ENCODE assay signal across 11 cellular contexts in genomic region chr1:70675737-70676156, GRCh38.
DNase-seq lines count a peak whose midpoint lies in the region; ATAC-seq and TF ChIP-seq lines count a peak whose summit lies in the region.
"Had no signal": no experiment of that assay in that cellular context is flagged by ENCODE, and none has a peak within 500 bp of the region (broad histone marks: within the 10 kb centered on the region; RNA-seq: fewer than 3 reads in every experiment).

No MANE protein-coding gene starts in this region.

- peaks cover 0 to 2% (median 0%) of the 10 kb centered on the region in 7 donors for H3K9me3 Mint-ChIP-seq in CD14-positive monocyte

- H3K9me2 ChIP-seq in HCT116 (ENCODE audit: insufficient read depth) = no peaks in the 10 kb centered on the region

- no peak overlapping the region for H3K9ac ChIP-seq in HCT116 (ENCODE audit: low read length)

- intact Hi-C loops in HCT116 (cut with micrococcal nuclease) = no loop called here
- intact Hi-C loops in CD14-positive monocyte (cut with micrococcal nuclease) = no loop called here

- no peaks in the 10 kb centered on the region for H3K79me2 ChIP-seq in HCT116 (ENCODE audit: insufficient read depth, low read length)

- H2AFZ ChIP-seq in HCT116 (ENCODE audit: low read depth, low read length, poor library complexity, severe bottlenecking) = no peak overlapping the region

- TF ChIP-seq CTCF in HCT116 (IDR thresholded peaks at IDR 0.05 in 2 of 3, conservative IDR thresholded peaks at IDR 0.05 in 1 of 3; ENCODE audit: borderline replicate concordance in 1 of 3, insufficient read depth in 1 of 3, low read depth in 2 of 3, low read length in 2 of 3) = no peak
- TF ChIP-seq CTCF in CD14-positive monocyte (IDR thresholded peaks at IDR 0.05) = no peak

- ATAC-seq in GM18868 (IDR thresholded peaks at IDR 0.05; ENCODE audit: unreplicated experiment) = peak; percentile 91
- ATAC-seq in HCT116 = 0 out of 2 replicates have a peak, but pooled peaks have one; percentile 30

- no peak overlapping the region for H3K4me3 Mint-ChIP-seq in CD14-positive monocyte
- H3K4me3 Mint-ChIP-seq: IgD-negative memory B cell had no signal

- peaks cover 3% of the 10 kb centered on the region for H3K4me1 Mint-ChIP-seq in CD14-positive monocyte

- peaks cover 2 to 5% (median 3%) of the 10 kb centered on the region in 3 donors for H3K27me3 Mint-ChIP-seq in CD14-positive monocyte (ENCODE audit: low read depth in 3 of 3)

- no peak overlapping the region for H3K27ac Mint-ChIP-seq in CD14-positive monocyte

- H3K27me3 ChIP-seq in HCT116 (ENCODE audit: insufficient read depth, low read length) (peaks cover 29% of the 10 kb centered on the region), iPS DF 6.9 (ENCODE audit: control insufficient read depth, insufficient read depth, low read length) (no peaks in the 10 kb centered on the region)

- no peak for TF ChIP-seq POLR2A in HCT116 (IDR thresholded peaks at IDR 0.05; ENCODE audit: borderline replicate concordance, extremely low read depth, insufficient read depth, insufficient read length)

- RAD21 ChIA-PET in HCT116 (lab: Charles Lee; ENCODE audit: low non-redundant PET in 1 of 2, low total read pairs in 2 of 2, uncharacterized antibody in 2 of 2, unreplicated experiment in 2 of 2) = no interaction called here

- H3K27ac ChIP-seq in HCT116 (ENCODE audit: low read depth, low read length) = no peak overlapping the region
- H3K27ac ChIP-seq in iPS DF 6.9 (ENCODE audit: low read length) = no peak overlapping the region
- H3K27ac ChIP-seq: epithelial cell of prostate had no signal

- POLR2A ChIA-PET in HCT116 (lab: Charles Lee) = no interaction called here

- H3K4me3 ChIP-seq in HCT116 (replicated peaks in 1 of 2; ENCODE audit: low read depth in 1 of 2, low read length in 2 of 2) (no peak overlapping the region), iPS DF 6.9 (ENCODE audit: low read length) (no peak overlapping the region)
- H3K4me3 ChIP-seq in Jurkat, Clone E6-1 (ENCODE audit: low read length) = no peak overlapping the region

- no peak overlapping the region for H3K4me2 ChIP-seq in HCT116 (ENCODE audit: low read length)

- WGBS in iPS DF 6.9 (ENCODE audit: insufficient coverage, insufficient read length) = no CpG with 5 or more reads among the region's 5 CpGs

- no peak for TF ChIP-seq RAD21 in HCT116 (IDR thresholded peaks at IDR 0.05; ENCODE audit: low read depth)

- H4K20me1 ChIP-seq in HCT116 (ENCODE audit: insufficient read depth) = no peaks in the 10 kb centered on the region

- no peaks in the 10 kb centered on the region for H3K4me1 ChIP-seq in HCT116 (ENCODE audit: control insufficient read depth in 1 of 2, insufficient read depth in 2 of 2, low read length in 2 of 2)
- H3K4me1 ChIP-seq in iPS DF 6.9 (ENCODE audit: control insufficient read depth, insufficient read depth, low read length) = no peaks in the 10 kb centered on the region

- CTCF ChIA-PET in HCT116 (lab: Charles Lee) = no interaction called here

- H3K36me3 Mint-ChIP-seq in CD14-positive monocyte = no peaks in the 10 kb centered on the region
- H3K36me3 Mint-ChIP-seq: IgD-negative memory B cell had no signal

- H3K9me3 ChIP-seq in HCT116 (ENCODE audit: control insufficient read depth in 1 of 2, insufficient read depth in 1 of 2, low read depth in 1 of 2, low read length in 2 of 2) = no peaks in the 10 kb centered on the region
- H3K9me3 ChIP-seq in iPS DF 6.9 (ENCODE audit: control insufficient read depth, insufficient read depth, low read length) = no peaks in the 10 kb centered on the region

- BruUV-seq in HCT116 (replicated peaks; lab: Mats Ljungman, UMichigan) = no TSS peak

- no peak for DNase-seq in HCT116 (ENCODE audit: low read depth, low spot score)
- DNase-seq in Jurkat, Clone E6-1 (ENCODE audit: low read depth, low spot score) = peak; percentile 58
- peak; percentile 18 for DNase-seq in iPS DF 6.9 (ENCODE audit: low read depth, low spot score)
- no peak for DNase-seq in stimulated activated CD4-positive, alpha-beta T cell treated with anti-CD3 and anti-CD28 coated beads, Interleukin-1b, Interleukin-23, amount 100 ng/mL, for 48 hours
- DNase-seq in CD14-positive monocyte (ENCODE audit: low spot score) = no peak
- DNase-seq in NCI-H345 treated with DMSO at 0.1 percent for 48 hours (lab: John Stamatoyannopoulos, UW; ENCODE audit: unreplicated experiment) = no peak
- DNase-seq in stimulated activated CD4-positive, alpha-beta T cell treated with anti-CD3 and anti-CD28 coated beads, Interleukin-15, amount 100 ng/mL, for 24 hours = no peak
- DNase-seq: SIG-M5 had no signal

- no peaks in the 10 kb centered on the region for H3K36me3 ChIP-seq in HCT116 (ENCODE audit: control insufficient read depth in 1 of 2, insufficient read depth in 2 of 2, low read length in 2 of 2)
- no peaks in the 10 kb centered on the region for H3K36me3 ChIP-seq in iPS DF 6.9 (ENCODE audit: control insufficient read depth, insufficient read depth, low read length)

TF ChIP-seq in HCT116, 20 proteins besides CTCF, POLR2A, EP300 and RAD21:
- TF ChIP-seq TCF7L2 (IDR thresholded peaks at IDR 0.05; ENCODE audit: borderline replicate concordance, extremely low read depth, insufficient read depth, insufficient read length) (no peak), JUND (IDR thresholded peaks at IDR 0.05) (no peak)

Comparison
In these comparisons a context has a peak if more than half of its experiments do, and no peak if none do; other contexts are left out.
1. DNase-seq: peak in Jurkat, Clone E6-1 (single experiment) and iPS DF 6.9 (single experiment); none in HCT116 (single experiment), stimulated activated CD4-positive, alpha-beta T cell treated with anti-CD3 and anti-CD28 coated beads, Interleukin-1b, Interleukin-23, amount 100 ng/mL, for 48 hours (single experiment), CD14-positive monocyte (single experiment), NCI-H345 treated with DMSO at 0.1 percent for 48 hours (single experiment) and stimulated activated CD4-positive, alpha-beta T cell treated with anti-CD3 and anti-CD28 coated beads, Interleukin-15, amount 100 ng/mL, for 24 hours (single experiment).